8 cellular contexts compared by ENCODE assay signal in genomic region chrX:48520976-48521352, GRCh38. TPM values are rescaled to one million over a fixed set of nuclear protein-coding genes. Genes with fewer than 3 reads are reported as not detected.
A peak's percentile ranks its signal among the peaks of the same experiment; 100 is the strongest.
DNase-seq lines count a peak whose midpoint lies in the region; ATAC-seq and TF ChIP-seq lines count a peak whose summit lies in the region.

No MANE protein-coding gene starts in this region.

- H3K36me3 Mint-ChIP-seq in Calu3 (ENCODE audit: insufficient read depth, unreplicated experiment): peaks cover 30% of the 10 kb centered on the region
- peaks cover 9% of the 10 kb centered on the region for H3K36me3 Mint-ChIP-seq in natural killer cell treated with Interleukin-12 subunit alpha and Interleukin-12 subunit beta and Interleukin-15 and Interleukin-18, amount 100 ng/mL, for 72 hours

- no peak for TF ChIP-seq POLR2A in breast epithelium (IDR thresholded peaks at IDR 0.05)

- no peaks in the 10 kb centered on the region for H3K4me1 ChIP-seq in breast epithelium

- TF ChIP-seq CTCF in Calu3 (IDR thresholded peaks at IDR 0.05; ENCODE audit: unreplicated experiment) (no peak), breast epithelium (IDR thresholded peaks at IDR 0.05) (no peak)

- no peaks in the 10 kb centered on the region for H3K36me3 ChIP-seq in MG63
- no peaks in the 10 kb centered on the region for H3K36me3 ChIP-seq in breast epithelium

- peak overlapping the region; percentile 60 for H3K4me3 ChIP-seq in MG63
- peak overlapping the region; percentile 52 to 78 (median 61) for H3K4me3 ChIP-seq in breast epithelium

- H3K27ac ChIP-seq in breast epithelium: peak overlapping the region; percentile 75 to 88

- no peaks in the 10 kb centered on the region for H3K27me3 ChIP-seq in MG63
- peaks cover 0 to 3% of the 10 kb centered on the region in 2 donors for H3K27me3 ChIP-seq in breast epithelium

- DNase-seq in Calu3 (no peak), MG63 (no peak), breast epithelium (ENCODE audit: low spot score in 2 of 2) (no peak), amniotic stem cell (lab: John Stamatoyannopoulos, UW) (no peak), GOT3 (lab: John Stamatoyannopoulos, UW) (no peak), NCI-H2196 treated with DMSO at 0.1 percent for 48 hours (lab: John Stamatoyannopoulos, UW; ENCODE audit: unreplicated experiment) (no peak), NCI-H1417 treated with DMSO at 0.1 percent for 48 hours (lab: John Stamatoyannopoulos, UW) (no peak)
- DNase-seq in natural killer cell treated with Interleukin-12 subunit alpha and Interleukin-12 subunit beta and Interleukin-15 and Interleukin-18, amount 100 ng/mL, for 72 hours (ENCODE audit: low spot score): no peak

- peak in 1 of 2 donors; percentile 7 for ATAC-seq in natural killer cell treated with Interleukin-12 subunit alpha and Interleukin-12 subunit beta and Interleukin-15 and Interleukin-18, amount 100 ng/mL, for 72 hours

- H3K27ac Mint-ChIP-seq in Calu3 (ENCODE audit: unreplicated experiment): peak overlapping the region; percentile 83
- peak overlapping the region; percentile 91 to 100 for H3K27ac Mint-ChIP-seq in natural killer cell treated with Interleukin-12 subunit alpha and Interleukin-12 subunit beta and Interleukin-15 and Interleukin-18, amount 100 ng/mL, for 72 hours

- peak overlapping the region; percentile 78 for H3K4me3 Mint-ChIP-seq in Calu3 (ENCODE audit: low read depth, unreplicated experiment)
- peak overlapping the region; percentile 94 for H3K4me3 Mint-ChIP-seq in natural killer cell treated with Interleukin-12 subunit alpha and Interleukin-12 subunit beta and Interleukin-15 and Interleukin-18, amount 100 ng/mL, for 72 hours

- CTCF ChIA-PET in Calu3 (lab: Charles Lee): no interaction called here

- BruUV-seq in Calu3 (replicated peaks; lab: Mats Ljungman, UMichigan): no TSS peak

- H3K9me3 ChIP-seq in MG63 (no peaks in the 10 kb centered on the region), breast epithelium (no peaks in the 10 kb centered on the region)

- H3K9me3 Mint-ChIP-seq in Calu3 (ENCODE audit: low read depth, unreplicated experiment): no peaks in the 10 kb centered on the region
- no peaks in the 10 kb centered on the region for H3K9me3 Mint-ChIP-seq in natural killer cell treated with Interleukin-12 subunit alpha and Interleukin-12 subunit beta and Interleukin-15 and Interleukin-18, amount 100 ng/mL, for 72 hours

- H3K4me1 Mint-ChIP-seq in Calu3 (ENCODE audit: low read depth, unreplicated experiment): peaks cover 8% of the 10 kb centered on the region
- peaks cover 17 to 18% of the 10 kb centered on the region in 2 donors for H3K4me1 Mint-ChIP-seq in natural killer cell treated with Interleukin-12 subunit alpha and Interleukin-12 subunit beta and Interleukin-15 and Interleukin-18, amount 100 ng/mL, for 72 hours (ENCODE audit: low read depth in 2 of 2)

- intact Hi-C loops in Calu3 (cut with micrococcal nuclease; ENCODE audit: unreplicated experiment) (no loop called here), breast epithelium (cut with DNase I; ENCODE audit: low total_unique reads) (no loop called here)

- no peaks in the 10 kb centered on the region for H3K27me3 Mint-ChIP-seq in Calu3 (ENCODE audit: unreplicated experiment)
- H3K27me3 Mint-ChIP-seq in natural killer cell treated with Interleukin-12 subunit alpha and Interleukin-12 subunit beta and Interleukin-15 and Interleukin-18, amount 100 ng/mL, for 72 hours: peaks cover 0 to 3% of the 10 kb centered on the region in 2 donors

RNA-seq across cellular contexts. Expression of gene EBP, which starts 0.6 kb away (rescaled TPM):
- total RNA-seq in Calu3 (2022): 159 and 186 TPM in 2 replicates
- 15.9 and 32.9 TPM in 2 replicates for total RNA-seq in MG63 (2014; rRNA removed; shearing (Covaris generic); ENCODE audit: low replicate concordance)
- total RNA-seq in breast epithelium: 10 to 100 TPM; 20.3 to 22.0 (median 20.6) TPM
- total RNA-seq in natural killer cell treated with Interleukin-12 subunit alpha and Interleukin-12 subunit beta and Interleukin-15 and Interleukin-18, amount 100 ng/mL, for 72 hours: 100 to 1,000 TPM; 380 to 399 TPM

RNA-seq across cellular contexts. Expression of gene PORCN, which starts 12.2 kb away (rescaled TPM):
- total RNA-seq in Calu3 (2022) (15.6 and 19.3 TPM in 2 replicates), breast epithelium (10 to 100 TPM; 12.1 to 22.1 (median 17.0) TPM)
- total RNA-seq in MG63 (2014; rRNA removed; shearing (Covaris generic); ENCODE audit: low replicate concordance): 1.6 and 11.2 TPM in 2 replicates
- 10 to 100 TPM; 25.9 to 31.0 TPM for total RNA-seq in natural killer cell treated with Interleukin-12 subunit alpha and Interleukin-12 subunit beta and Interleukin-15 and Interleukin-18, amount 100 ng/mL, for 72 hours

RNA-seq across cellular contexts. Expression of gene TBC1D25, which starts 18.6 kb away (rescaled TPM):
- total RNA-seq in Calu3 (2022) (18.2 and 19.4 TPM in 2 replicates), breast epithelium (10 to 100 TPM; 11.3 to 13.0 (median 12.5) TPM)
- 2.7 and 9.3 TPM in 2 replicates for total RNA-seq in MG63 (2014; rRNA removed; shearing (Covaris generic); ENCODE audit: low replicate concordance)
- total RNA-seq in natural killer cell treated with Interleukin-12 subunit alpha and Interleukin-12 subunit beta and Interleukin-15 and Interleukin-18, amount 100 ng/mL, for 72 hours: 10 to 100 TPM; 31.8 to 37.0 TPM

RNA-seq across cellular contexts. Expression of gene FTSJ1, which starts 45.0 kb away (rescaled TPM):
- 64.9 and 75.2 TPM in 2 replicates for total RNA-seq in Calu3 (2022)
- 55.3 and 76.6 TPM in 2 replicates for total RNA-seq in MG63 (2014; rRNA removed; shearing (Covaris generic); ENCODE audit: low replicate concordance)
- total RNA-seq in breast epithelium: 10 to 100 TPM; 31.8 to 55.4 (median 34.8) TPM
- total RNA-seq in natural killer cell treated with Interleukin-12 subunit alpha and Interleukin-12 subunit beta and Interleukin-15 and Interleukin-18, amount 100 ng/mL, for 72 hours: 100 to 1,000 TPM in 1 of 2 donors, 10 to 100 TPM in 1; 83.8 to 120 TPM

RNA-seq across cellular contexts. Expression of gene SLC38A5, which starts 50.9 kb away (rescaled TPM):
- 0.33 and 0.54 TPM in 2 replicates for total RNA-seq in Calu3 (2022)
- total RNA-seq in MG63 (2014; rRNA removed; shearing (Covaris generic); ENCODE audit: low replicate concordance): 0.79 and 2.0 TPM in 2 replicates
- 10 to 100 TPM in 1 of 3 donors, 1 to 10 TPM in 1, under 1 TPM in 1; 0.96 to 12.1 (median 3.8) TPM for total RNA-seq in breast epithelium
- total RNA-seq in natural killer cell treated with Interleukin-12 subunit alpha and Interleukin-12 subunit beta and Interleukin-15 and Interleukin-18, amount 100 ng/mL, for 72 hours: 100 to 1,000 TPM in 1 of 2 donors, 10 to 100 TPM in 1; 70.7 to 156 TPM
